Comparison of ENCODE assay signal across 18 cellular contexts in genomic region chr16:19715566-19715965, GRCh38. TPM values are rescaled to one million over a fixed set of nuclear protein-coding genes. Genes with fewer than 3 reads are reported as not detected.
DNase-seq lines count a peak whose midpoint lies in the region; ATAC-seq, FAIRE-seq and TF ChIP-seq lines count a peak whose summit lies in the region.
"Had no signal": no experiment of that assay in that cellular context is flagged by ENCODE, and none has a peak within 500 bp of the region (broad histone marks: within the 10 kb centered on the region; RNA-seq: fewer than 3 reads in every experiment).

No MANE protein-coding gene starts in this region.

- H3K79me2 ChIP-seq in Loucy (ENCODE audit: insufficient read depth, low read length): peaks cover 28% of the 10 kb centered on the region
- peaks cover 66% of the 10 kb centered on the region for H3K79me2 ChIP-seq in osteoblast (ENCODE audit: insufficient read depth, low read length)
- peaks cover 37% of the 10 kb centered on the region for H3K79me2 ChIP-seq in HepG2 (ENCODE audit: insufficient read depth, low read length)

- POLR2A ChIA-PET in HepG2 (lab: Yijun Ruan, JAX): no interaction called here

- H3K4me3 ChIP-seq in Loucy (ENCODE audit: low read length, poor library complexity, severe bottlenecking): peak overlapping the region; percentile 96
- no peak overlapping the region for H3K4me3 ChIP-seq in osteoblast (ENCODE audit: insufficient read depth, low read length)
- no peak overlapping the region for H3K4me3 ChIP-seq in HepG2 (replicated peaks in 1 of 3; ENCODE audit: insufficient read depth in 1 of 3, low read depth in 2 of 3, low read length in 3 of 3)
- H3K4me3 ChIP-seq in stomach: no peak overlapping the region
- H3K4me3 ChIP-seq: ovary, tibial artery had no signal

- H3K36me3 ChIP-seq in Loucy (ENCODE audit: insufficient read depth, low read length) (no peaks in the 10 kb centered on the region), osteoblast (ENCODE audit: insufficient read depth, low read length) (peaks cover 29% of the 10 kb centered on the region), HepG2 (replicated peaks in 1 of 2; ENCODE audit: control insufficient read depth in 1 of 2, insufficient read depth in 2 of 2, low read length in 2 of 2) (peaks cover 15 to 22% of the 10 kb centered on the region in 2 experiments), stomach (peaks cover 0 to 35% (median 32%) of the 10 kb centered on the region in 4 donors)
- H3K36me3 ChIP-seq: ovary had no signal

- H3K27ac Mint-ChIP-seq in Calu3 (ENCODE audit: unreplicated experiment) (peak overlapping the region; percentile 89), endothelial cell (ENCODE audit: unreplicated experiment) (peak overlapping the region; percentile 81)
- H3K27ac Mint-ChIP-seq in activated naive CD4-positive, alpha-beta T cell treated with anti-CD3 and anti-CD28 coated beads, Interleukin-2, amount 10 ng/mL, durations not matched to agents 7 days and 5 days: no peak overlapping the region
- H3K27ac Mint-ChIP-seq: T-helper 2 cell treated with Interferon-gamma antibody and Interleukin-4, amounts not matched to agents 5 μg/mL and 100 μg/mL, for 36 hours had no signal

- in situ Hi-C loops in HepG2 (cut with HindIII; ENCODE audit: extremely low pct_ligation_motif_present, low pct_unique_long_range_greater_than_20kb): loop anchor here (5.0 kb wide), 1 partner anchor 172 kb away; no protein-coding TSS in a partner anchor

- no peaks in the 10 kb centered on the region for H4K20me1 ChIP-seq in Loucy (ENCODE audit: insufficient read depth, low read length, poor library complexity, severe bottlenecking)
- H4K20me1 ChIP-seq in osteoblast (ENCODE audit: insufficient read depth, low read length): peaks cover 18% of the 10 kb centered on the region
- peaks cover 4% of the 10 kb centered on the region for H4K20me1 ChIP-seq in HepG2 (ENCODE audit: insufficient read depth, low read length)

- TF ChIP-seq CTCF in Calu3 (IDR thresholded peaks at IDR 0.05; ENCODE audit: unreplicated experiment) (no peak), Loucy (conservative IDR thresholded peaks at IDR 0.05; ENCODE audit: low read length) (no peak), endothelial cell (IDR thresholded peaks at IDR 0.05; ENCODE audit: unreplicated experiment) (no peak), osteoblast (IDR thresholded peaks at IDR 0.05; ENCODE audit: extremely low read depth, low read depth, low read length) (no peak), HepG2 (CRISPR knock-in tag; IDR thresholded peaks at IDR 0.05) (no peak), stomach (IDR thresholded peaks at IDR 0.05) (no peak)

- H3K27me3 ChIP-seq in Loucy (ENCODE audit: insufficient read depth, low read length, poor library complexity, severe bottlenecking) (no peaks in the 10 kb centered on the region), osteoblast (ENCODE audit: insufficient read depth, low read length) (no peaks in the 10 kb centered on the region), HepG2 (ENCODE audit: control insufficient read depth in 1 of 2, insufficient read depth in 2 of 2, low read length in 2 of 2) (no peaks in the 10 kb centered on the region; a peak in 1 of 5 replicates), stomach (no peaks in the 10 kb centered on the region)
- H3K27me3 ChIP-seq: brain microvascular endothelial cell, ovary, tibial artery had no signal

- no peak for TF ChIP-seq EP300 in HepG2 (IDR thresholded peaks at IDR 0.05; ENCODE audit: low read depth in 2 of 2, low read length in 2 of 2)
- TF ChIP-seq EP300 in HepG2 (CRISPR knock-in tag; IDR thresholded peaks at IDR 0.05; ENCODE audit: borderline replicate concordance): no peak
- no peak for TF ChIP-seq EP300 in stomach (IDR thresholded peaks at IDR 0.05)

- no peaks in the 10 kb centered on the region for H3K9me2 ChIP-seq in Loucy (replicated peaks; ENCODE audit: low read depth, low read length)

- H3K4me3 Mint-ChIP-seq in Calu3 (ENCODE audit: low read depth, unreplicated experiment) (peak overlapping the region; percentile 94), endothelial cell (ENCODE audit: unreplicated experiment) (no peak overlapping the region)
- no peak overlapping the region for H3K4me3 Mint-ChIP-seq in activated naive CD4-positive, alpha-beta T cell treated with anti-CD3 and anti-CD28 coated beads, Interleukin-2, amount 10 ng/mL, durations not matched to agents 7 days and 5 days

- FAIRE-seq in HepG2 (lab: Jason Lieb, UNC): no peak
- FAIRE-seq: small intestine had no signal

- peak overlapping the region; percentile 95 for H3K9ac ChIP-seq in Loucy (ENCODE audit: low read depth, low read length, poor library complexity, severe bottlenecking)
- H3K9ac ChIP-seq in HepG2 (ENCODE audit: insufficient read depth, low read depth, low read length): no peak overlapping the region

- H3K27me3 Mint-ChIP-seq in Calu3 (ENCODE audit: unreplicated experiment): no peaks in the 10 kb centered on the region
- peaks cover 18% of the 10 kb centered on the region for H3K27me3 Mint-ChIP-seq in endothelial cell (ENCODE audit: unreplicated experiment)
- no peaks in the 10 kb centered on the region for H3K27me3 Mint-ChIP-seq in activated naive CD4-positive, alpha-beta T cell treated with anti-CD3 and anti-CD28 coated beads, Interleukin-2, amount 10 ng/mL, durations not matched to agents 7 days and 5 days

- H3K4me1 ChIP-seq in Loucy (ENCODE audit: insufficient read depth, low read length, poor library complexity, severe bottlenecking): peaks cover 26% of the 10 kb centered on the region
- H3K4me1 ChIP-seq in osteoblast (ENCODE audit: insufficient read depth, low read length): peaks cover 11% of the 10 kb centered on the region
- H3K4me1 ChIP-seq in HepG2 (ENCODE audit: insufficient read depth, low read length): peaks cover 48% of the 10 kb centered on the region
- peaks cover 10 to 53% (median 42%) of the 10 kb centered on the region in 4 donors for H3K4me1 ChIP-seq in stomach

- DNase-seq in Calu3 (no peak), endothelial cell (ENCODE audit: low spot score) (no peak), osteoblast (ENCODE audit: insufficient read length, low spot score, missing footprints) (peak; percentile 39), HepG2 (ENCODE audit: low spot score) (no peak), MV-4-11 (lab: John Stamatoyannopoulos, UW) (no peak), stomach (no peak)
- no peak for DNase-seq in activated naive CD4-positive, alpha-beta T cell treated with anti-CD3 and anti-CD28 coated beads, Interleukin-2, amount 10 ng/mL, durations not matched to agents 7 days and 5 days
- DNase-seq: activated CD4-positive, CD25-positive, alpha-beta regulatory T cell treated with anti-CD3 and anti-CD28 coated beads, Interleukin-2, amount 50 U/mL, for 72 hours; activated naive CD4-positive, alpha-beta T cell treated with anti-CD3 and anti-CD28 coated beads, Interleukin-2, amount 50 U/mL, for 16 hours; brain microvascular endothelial cell; C1 segment of cervical spinal cord; NCI-H187; ovary; SIG-M5; tibial artery had no signal

- no peaks in the 10 kb centered on the region; the same call in 1 of the 2 replicates for H3F3A ChIP-seq in Loucy (ENCODE audit: low read depth)

- peak overlapping the region; percentile 88 for H3K4me2 ChIP-seq in Loucy (ENCODE audit: low read depth, low read length, poor library complexity, severe bottlenecking)
- no peak overlapping the region for H3K4me2 ChIP-seq in osteoblast (ENCODE audit: insufficient read depth, low read length)
- no peak overlapping the region for H3K4me2 ChIP-seq in HepG2 (ENCODE audit: low read depth, low read length)

- CTCF ChIA-PET in Calu3 (lab: Charles Lee): interaction anchor here (0.7 to 1.7 kb wide), 2 partner anchors 21 to 95 kb away, joined by 4 to 6 read pairs; no protein-coding TSS in a partner anchor
- CTCF ChIA-PET in HepG2 (lab: Yijun Ruan, JAX; ENCODE audit: low intra/inter-chr PET ratio, low total read pairs): no interaction called here
- CTCF ChIA-PET in activated naive CD4-positive, alpha-beta T cell treated with anti-CD3 and anti-CD28 coated beads, Interleukin-2, amount 10 ng/mL, durations not matched to agents 7 days and 5 days (lab: Charles Lee): no interaction called here

- no peaks in the 10 kb centered on the region for H3K9me3 Mint-ChIP-seq in Calu3 (ENCODE audit: low read depth, unreplicated experiment)
- no peaks in the 10 kb centered on the region for H3K9me3 Mint-ChIP-seq in endothelial cell (ENCODE audit: unreplicated experiment)
- no peaks in the 10 kb centered on the region for H3K9me3 Mint-ChIP-seq in activated naive CD4-positive, alpha-beta T cell treated with anti-CD3 and anti-CD28 coated beads, Interleukin-2, amount 10 ng/mL, durations not matched to agents 7 days and 5 days
- H3K9me3 Mint-ChIP-seq: T-helper 2 cell treated with Interferon-gamma antibody and Interleukin-4, amounts not matched to agents 5 μg/mL and 100 μg/mL, for 36 hours had no signal

- TF ChIP-seq POLR2A in HepG2 (IDR thresholded peaks at IDR 0.05; ENCODE audit: insufficient read depth in 1 of 2, low read depth in 2 of 2, low read length in 2 of 2): no peak
- no peak for TF ChIP-seq POLR2A in stomach (IDR thresholded peaks at IDR 0.05)

- BruUV-seq in Calu3 (replicated peaks; lab: Mats Ljungman, UMichigan) (no TSS peak), HepG2 (replicated peaks; lab: Mats Ljungman, UMichigan) (no TSS peak)

- H3K9me3 ChIP-seq in Loucy (ENCODE audit: insufficient read depth, low read depth, low read length) (no peaks in the 10 kb centered on the region), osteoblast (ENCODE audit: low read depth, low read length) (no peaks in the 10 kb centered on the region), HepG2 (ENCODE audit: low read length) (no peaks in the 10 kb centered on the region), stomach (no peaks in the 10 kb centered on the region)
- H3K9me3 ChIP-seq: ovary, tibial artery had no signal

- H3K4me1 Mint-ChIP-seq in Calu3 (ENCODE audit: low read depth, unreplicated experiment): peaks cover 45% of the 10 kb centered on the region
- H3K4me1 Mint-ChIP-seq in endothelial cell (ENCODE audit: unreplicated experiment): peaks cover 52% of the 10 kb centered on the region
- H3K4me1 Mint-ChIP-seq in activated naive CD4-positive, alpha-beta T cell treated with anti-CD3 and anti-CD28 coated beads, Interleukin-2, amount 10 ng/mL, durations not matched to agents 7 days and 5 days: peaks cover 26% of the 10 kb centered on the region

- intact Hi-C loops in Calu3 (cut with micrococcal nuclease; ENCODE audit: unreplicated experiment): loop anchor here (5.0 kb wide), 1 partner anchor 113 kb away; no protein-coding TSS in a partner anchor
- intact Hi-C loops in HepG2 (cut with micrococcal nuclease; ENCODE audit: unreplicated experiment): loop anchor here (5.0 kb wide), 2 partner anchors 37 to 172 kb away; no protein-coding TSS in a partner anchor
- intact Hi-C loops in stomach (cut with DNase I; ENCODE audit: low total_unique reads): loop anchor here (10.0 kb wide), 1 partner anchor 169 kb away; the partner anchor contains the start of gene GPRC5B

- H3K36me3 Mint-ChIP-seq in Calu3 (ENCODE audit: insufficient read depth, unreplicated experiment) (peaks cover 93% of the 10 kb centered on the region), endothelial cell (ENCODE audit: low read depth, unreplicated experiment) (peaks cover 25% of the 10 kb centered on the region)
- peaks cover 23% of the 10 kb centered on the region for H3K36me3 Mint-ChIP-seq in activated naive CD4-positive, alpha-beta T cell treated with anti-CD3 and anti-CD28 coated beads, Interleukin-2, amount 10 ng/mL, durations not matched to agents 7 days and 5 days

- no peak overlapping the region for H3K27ac ChIP-seq in osteoblast (ENCODE audit: low read depth, low read length)
- H3K27ac ChIP-seq in HepG2 (ENCODE audit: extremely low read length, insufficient read depth, low read length): no peak overlapping the region
- peak overlapping the region in 1 of 5 donors; percentile 14 for H3K27ac ChIP-seq in stomach
- H3K27ac ChIP-seq: brain microvascular endothelial cell, ovary, tibial artery had no signal

- 100% methylated on average over 5 of the region's 5 CpGs for WGBS in HepG2 (ENCODE audit: low lambda C conversion rate)
- 85 to 93% (median 90%) methylated on average over 5 of the region's 5 CpGs for WGBS in stomach, 5 donors

- TF ChIP-seq RAD21 in HepG2 (CRISPR knock-in tag; IDR thresholded peaks at IDR 0.05): no peak

- H2AFZ ChIP-seq in Loucy (ENCODE audit: low read length): no peak overlapping the region
- no peak overlapping the region for H2AFZ ChIP-seq in osteoblast (ENCODE audit: low read length)
- H2AFZ ChIP-seq in HepG2 (ENCODE audit: low read length): no peak overlapping the region

- ATAC-seq in HepG2: no peak

RNA-seq across cellular contexts. Expression of gene KNOP1, which starts 2.5 kb away (rescaled TPM):
- total RNA-seq in Calu3 (2022): 84.9 and 99.0 TPM in 2 replicates
- 36.6 TPM for total RNA-seq in endothelial cell (ENCODE audit: unreplicated experiment)
- total RNA-seq in osteoblast: 10.1 and 15.3 TPM in 2 replicates
- 57.5 and 80.3 TPM in 2 replicates for total RNA-seq in HepG2 (2016; rRNA removed; fragmentation: Illumina TruSeq; extraction: Trizol)
- total RNA-seq in HepG2 (2016; cell fraction: cytosol; rRNA removed; fragmentation: Illumina TruSeq; extraction: Trizol; ENCODE audit: low read depth): 13.0 and 17.5 TPM in 2 replicates
- 60.4 and 77.7 TPM in 2 replicates for total RNA-seq in HepG2 (2016; cell fraction: insoluble cytoplasmic fraction; rRNA removed; fragmentation: Illumina TruSeq; extraction: Trizol)
- total RNA-seq in HepG2 (2016; cell fraction: membrane; rRNA removed; fragmentation: Illumina TruSeq; extraction: Trizol): 17.7 and 21.4 TPM in 2 replicates
- 37.8 and 39.8 TPM in 2 replicates for total RNA-seq in HepG2 (2016; cell fraction: nucleus; rRNA removed; fragmentation: Illumina TruSeq; extraction: Trizol)
- polyA plus RNA-seq in HepG2 (2011; rRNA removed): 20.6 and 21.2 TPM in 2 replicates
- polyA plus RNA-seq in HepG2 (2011; cell fraction: cytosol; rRNA removed): 11.3 and 14.9 TPM in 2 replicates
- polyA plus RNA-seq in HepG2 (2011; cell fraction: nucleus; rRNA removed): 9.1 and 11.2 TPM in 2 replicates
- polyA plus RNA-seq in HepG2 (2012): 34.8 and 37.7 TPM in 2 replicates
- polyA plus RNA-seq in HepG2 (2016; cell fraction: cytosol; fragmentation: Illumina TruSeq; extraction: Trizol; ENCODE audit: low read depth): 4.9 and 5.2 TPM in 2 replicates
- polyA plus RNA-seq in HepG2 (2016; cell fraction: insoluble cytoplasmic fraction; fragmentation: Illumina TruSeq; extraction: Trizol; ENCODE audit: low read depth): 78.5 and 79.9 TPM in 2 replicates
- polyA plus RNA-seq in HepG2 (2016; cell fraction: membrane; fragmentation: Illumina TruSeq; extraction: Trizol; ENCODE audit: low read depth): 9.0 and 11.9 TPM in 2 replicates
- polyA plus RNA-seq in HepG2 (2016; cell fraction: nucleus; fragmentation: Illumina TruSeq; extraction: Trizol; ENCODE audit: insufficient read depth, low read depth): 45.4 and 46.8 TPM in 2 replicates
- 13.7 and 26.8 TPM in 2 replicates for polyA minus RNA-seq in HepG2 (2011; rRNA and poly(A)+ RNA removed; ENCODE audit: low replicate concordance)
- polyA minus RNA-seq in HepG2 (2011; cell fraction: cytosol; rRNA and poly(A)+ RNA removed): 6.0 and 8.2 TPM in 2 replicates
- 29.0 and 29.1 TPM in 2 replicates for polyA minus RNA-seq in HepG2 (2011; cell fraction: nucleus; rRNA and poly(A)+ RNA removed)
- total RNA-seq in stomach: 10 to 100 TPM in 4 of 5 donors, 1 to 10 TPM in 1; 7.2 to 26.3 (median 14.2) TPM
- polyA plus RNA-seq in stomach: 10 to 100 TPM in 2 of 3 donors, 1 to 10 TPM in 1; 9.6 to 15.1 (median 12.1) TPM

RNA-seq across cellular contexts. Expression of gene IQCK, which starts 2.5 kb away (rescaled TPM):
- total RNA-seq in Calu3 (2022) (42.5 and 43.2 TPM in 2 replicates), endothelial cell (ENCODE audit: unreplicated experiment) (18.6 TPM), osteoblast (8.7 and 9.4 TPM in 2 replicates), HepG2 (2016; rRNA removed; fragmentation: Illumina TruSeq; extraction: Trizol) (7.3 and 11.9 TPM in 2 replicates), stomach (10 to 100 TPM in 3 of 5 donors, 1 to 10 TPM in 2; 3.5 to 100.0 (median 20.7) TPM)
- total RNA-seq in HepG2 (2016; cell fraction: cytosol; rRNA removed; fragmentation: Illumina TruSeq; extraction: Trizol; ENCODE audit: low read depth): 2.5 and 2.7 TPM in 2 replicates
- total RNA-seq in HepG2 (2016; cell fraction: insoluble cytoplasmic fraction; rRNA removed; fragmentation: Illumina TruSeq; extraction: Trizol): 7.4 and 11.9 TPM in 2 replicates
- total RNA-seq in HepG2 (2016; cell fraction: membrane; rRNA removed; fragmentation: Illumina TruSeq; extraction: Trizol): 5.6 and 6.6 TPM in 2 replicates
- 8.1 and 9.6 TPM in 2 replicates for total RNA-seq in HepG2 (2016; cell fraction: nucleus; rRNA removed; fragmentation: Illumina TruSeq; extraction: Trizol)
- polyA plus RNA-seq in HepG2 (2011; rRNA removed) (3.0 and 5.1 TPM in 2 replicates), stomach (10 to 100 TPM in 1 of 3 donors, 1 to 10 TPM in 2; 7.7 to 18.0 (median 9.1) TPM)
- 4.6 and 5.2 TPM in 2 replicates for polyA plus RNA-seq in HepG2 (2011; cell fraction: cytosol; rRNA removed)
- polyA plus RNA-seq in HepG2 (2011; cell fraction: nucleus; rRNA removed): 2.5 TPM in 2 replicates
- 1.8 and 3.4 TPM in 2 replicates for polyA plus RNA-seq in HepG2 (2012)
- 3.8 and 4.9 TPM in 2 replicates for polyA plus RNA-seq in HepG2 (2016; cell fraction: cytosol; fragmentation: Illumina TruSeq; extraction: Trizol; ENCODE audit: low read depth)
- 19.6 and 22.1 TPM in 2 replicates for polyA plus RNA-seq in HepG2 (2016; cell fraction: insoluble cytoplasmic fraction; fragmentation: Illumina TruSeq; extraction: Trizol; ENCODE audit: low read depth)
- polyA plus RNA-seq in HepG2 (2016; cell fraction: membrane; fragmentation: Illumina TruSeq; extraction: Trizol; ENCODE audit: low read depth): 7.3 and 8.3 TPM in 2 replicates
- polyA plus RNA-seq in HepG2 (2016; cell fraction: nucleus; fragmentation: Illumina TruSeq; extraction: Trizol; ENCODE audit: insufficient read depth, low read depth): 10.1 and 10.4 TPM in 2 replicates
- 7.0 and 10.3 TPM in 2 replicates for polyA minus RNA-seq in HepG2 (2011; rRNA and poly(A)+ RNA removed; ENCODE audit: low replicate concordance)
- polyA minus RNA-seq in HepG2 (2011; cell fraction: cytosol; rRNA and poly(A)+ RNA removed): 3.2 TPM in 2 replicates
- polyA minus RNA-seq in HepG2 (2011; cell fraction: nucleus; rRNA and poly(A)+ RNA removed): 6.8 and 10.3 TPM in 2 replicates
